20 cellular contexts compared by ENCODE assay signal in the genomic region with DNA sequence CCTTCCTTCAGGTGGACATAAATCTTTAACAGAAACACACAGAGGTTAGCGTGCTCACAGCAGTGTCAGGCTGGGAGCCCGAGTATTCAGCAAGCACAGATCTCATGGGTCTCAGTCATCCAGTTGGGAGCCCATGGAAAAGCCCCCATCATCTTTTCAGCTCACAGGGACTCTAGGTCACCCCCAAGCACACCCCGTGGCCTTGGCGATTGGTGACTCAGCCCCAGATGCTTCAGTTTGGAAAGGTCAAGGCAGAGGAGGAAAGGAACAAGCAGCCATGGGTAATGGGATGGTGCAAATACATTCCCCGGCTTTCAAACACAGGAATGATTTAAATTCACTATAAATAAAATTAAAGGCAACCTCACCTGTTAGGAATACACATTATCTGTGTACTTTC.
DNase-seq lines count a peak whose midpoint lies in the region; ATAC-seq, FAIRE-seq and TF ChIP-seq lines count a peak whose summit lies in the region.
"Had no signal": no experiment of that assay in that cellular context is flagged by ENCODE, and none has a peak within 500 bp of the region (broad histone marks: within the 10 kb centered on the region; RNA-seq: fewer than 3 reads in every experiment).

No MANE protein-coding gene starts in this region.

- no peak for FAIRE-seq in astrocyte (lab: Jason Lieb, UNC)
- FAIRE-seq: GM12878, GM19239, HepG2 had no signal

- no peaks in the 10 kb centered on the region for H3K36me3 ChIP-seq in astrocyte (ENCODE audit: insufficient read depth, low read length)

- H3K9me3 Mint-ChIP-seq in natural killer cell treated with Interleukin-12 subunit alpha and Interleukin-12 subunit beta and Interleukin-15 and Interleukin-18, amount 100 ng/mL, for 72 hours, result no peaks in the 10 kb centered on the region
- no peaks in the 10 kb centered on the region for H3K9me3 Mint-ChIP-seq in natural killer cell
- no peaks in the 10 kb centered on the region for H3K9me3 Mint-ChIP-seq in astrocyte (ENCODE audit: unreplicated experiment)
- peaks cover 9% of the 10 kb centered on the region for H3K9me3 Mint-ChIP-seq in glutamatergic neuron (ENCODE audit: unreplicated experiment)
- H3K9me3 Mint-ChIP-seq: CD8-positive, alpha-beta T cell; GM23338 had no signal

- H2AFZ ChIP-seq in astrocyte (ENCODE audit: low read depth, low read length), result no peak overlapping the region
- H2AFZ ChIP-seq: GM23338 had no signal

- no peak overlapping the region for H3K9ac ChIP-seq in astrocyte (ENCODE audit: low read length)
- H3K9ac ChIP-seq: BLaER1 treated with 17β-estradiol and CSF1 and Interleukin-3, amounts not matched to agents 10 nM and 100 nM had no signal

- no peak overlapping the region for H3K4me3 ChIP-seq in astrocyte (ENCODE audit: insufficient read depth, low read depth, low read length)
- H3K4me3 ChIP-seq: BLaER1 treated with 17β-estradiol and CSF1 and Interleukin-3, amounts not matched to agents 10 nM and 100 nM; GM12878; GM23338 had no signal

- TF ChIP-seq CTCF in natural killer cell (IDR thresholded peaks at IDR 0.05) (no peak), astrocyte (IDR thresholded peaks at IDR 0.05; ENCODE audit: insufficient read depth, low read depth, low read length) (no peak), glutamatergic neuron (IDR thresholded peaks at IDR 0.05; ENCODE audit: partially characterized antibody, unreplicated experiment) (no peak)

- H3K27me3 Mint-ChIP-seq in natural killer cell treated with Interleukin-12 subunit alpha and Interleukin-12 subunit beta and Interleukin-15 and Interleukin-18, amount 100 ng/mL, for 72 hours, result peaks cover 16 to 34% of the 10 kb centered on the region in 2 donors
- H3K27me3 Mint-ChIP-seq in natural killer cell (ENCODE audit: low read depth in 2 of 2) (peaks cover 0 to 22% of the 10 kb centered on the region in 2 donors), astrocyte (ENCODE audit: low read depth, unreplicated experiment) (no peaks in the 10 kb centered on the region), glutamatergic neuron (ENCODE audit: unreplicated experiment) (peaks cover 4% of the 10 kb centered on the region)

- intact Hi-C loops in natural killer cell (cut with micrococcal nuclease), result no loop called here

- H3K9me3 ChIP-seq in astrocyte (ENCODE audit: insufficient read depth, low read depth, low read length), result no peaks in the 10 kb centered on the region
- H3K9me3 ChIP-seq: BLaER1 treated with 17β-estradiol and CSF1 and Interleukin-3, amounts not matched to agents 10 nM and 100 nM had no signal

- H3K79me2 ChIP-seq in astrocyte (ENCODE audit: insufficient read depth, low read length), result no peaks in the 10 kb centered on the region

- no peak overlapping the region for H3K4me2 ChIP-seq in astrocyte (ENCODE audit: low read length)
- H3K4me2 ChIP-seq: GM23338 had no signal

- H3K27ac Mint-ChIP-seq in natural killer cell treated with Interleukin-12 subunit alpha and Interleukin-12 subunit beta and Interleukin-15 and Interleukin-18, amount 100 ng/mL, for 72 hours, result no peak overlapping the region
- H3K27ac Mint-ChIP-seq in natural killer cell (no peak overlapping the region), astrocyte (ENCODE audit: unreplicated experiment) (peak overlapping the region; percentile 66), glutamatergic neuron (ENCODE audit: unreplicated experiment) (peak overlapping the region; percentile 92)
- H3K27ac Mint-ChIP-seq: B cell; CD8-positive, alpha-beta T cell; HFFc6; IgD-negative memory B cell had no signal

- DNase-seq in natural killer cell treated with Interleukin-12 subunit alpha and Interleukin-12 subunit beta and Interleukin-15 and Interleukin-18, amount 100 ng/mL, for 72 hours (ENCODE audit: low spot score), result peak; percentile 44
- DNase-seq in natural killer cell (no peak), astrocyte (ENCODE audit: low read depth) (no peak), glutamatergic neuron (no peak)
- DNase-seq: Calu3; CD8-positive, alpha-beta T cell; DMS53; EL; H7; HFFc6 had no signal

- no peaks in the 10 kb centered on the region for H3K4me1 Mint-ChIP-seq in natural killer cell treated with Interleukin-12 subunit alpha and Interleukin-12 subunit beta and Interleukin-15 and Interleukin-18, amount 100 ng/mL, for 72 hours (ENCODE audit: low read depth in 2 of 2)
- H3K4me1 Mint-ChIP-seq in natural killer cell, result no peaks in the 10 kb centered on the region
- peaks cover 47% of the 10 kb centered on the region for H3K4me1 Mint-ChIP-seq in astrocyte (ENCODE audit: low read depth, unreplicated experiment)
- peaks cover 29% of the 10 kb centered on the region for H3K4me1 Mint-ChIP-seq in glutamatergic neuron (ENCODE audit: low read depth, unreplicated experiment)
- H3K4me1 Mint-ChIP-seq: B cell had no signal

- no peak overlapping the region for H3K4me3 Mint-ChIP-seq in natural killer cell treated with Interleukin-12 subunit alpha and Interleukin-12 subunit beta and Interleukin-15 and Interleukin-18, amount 100 ng/mL, for 72 hours
- H3K4me3 Mint-ChIP-seq in natural killer cell, result no peak overlapping the region
- no peak overlapping the region for H3K4me3 Mint-ChIP-seq in astrocyte (ENCODE audit: unreplicated experiment)
- H3K4me3 Mint-ChIP-seq in glutamatergic neuron (ENCODE audit: unreplicated experiment), result no peak overlapping the region
- H3K4me3 Mint-ChIP-seq: B cell; CD8-positive, alpha-beta T cell; GM23338; HFFc6; IgD-negative memory B cell had no signal

- H4K20me1 ChIP-seq in astrocyte (ENCODE audit: insufficient read depth, low read length), result no peaks in the 10 kb centered on the region

- no peaks in the 10 kb centered on the region for H3K27me3 ChIP-seq in astrocyte (ENCODE audit: insufficient read depth, low read length)

- no peak for ATAC-seq in natural killer cell treated with Interleukin-12 subunit alpha and Interleukin-12 subunit beta and Interleukin-15 and Interleukin-18, amount 100 ng/mL, for 72 hours
- ATAC-seq in natural killer cell (no peak), HG03521 (IDR thresholded peaks at IDR 0.05; ENCODE audit: unreplicated experiment) (no peak), GM21529 (IDR thresholded peaks at IDR 0.05; ENCODE audit: unreplicated experiment) (no peak)
- ATAC-seq: CD8-positive, alpha-beta T cell; GM12878; GM23338; HCT116; HepG2 had no signal

- H3K36me3 Mint-ChIP-seq in natural killer cell treated with Interleukin-12 subunit alpha and Interleukin-12 subunit beta and Interleukin-15 and Interleukin-18, amount 100 ng/mL, for 72 hours, result no peaks in the 10 kb centered on the region
- no peaks in the 10 kb centered on the region for H3K36me3 Mint-ChIP-seq in natural killer cell
- H3K36me3 Mint-ChIP-seq in astrocyte (ENCODE audit: low read depth, unreplicated experiment), result peaks cover 22% of the 10 kb centered on the region
- peaks cover 8% of the 10 kb centered on the region for H3K36me3 Mint-ChIP-seq in glutamatergic neuron (ENCODE audit: unreplicated experiment)
- H3K36me3 Mint-ChIP-seq: CD8-positive, alpha-beta T cell had no signal

- H3K4me1 ChIP-seq in astrocyte (ENCODE audit: insufficient read depth, low read length), result no peaks in the 10 kb centered on the region

- no peak overlapping the region for H3K27ac ChIP-seq in astrocyte (ENCODE audit: low read depth, low read length)
- H3K27ac ChIP-seq: BLaER1 treated with 17β-estradiol and CSF1 and Interleukin-3, amounts not matched to agents 10 nM and 100 nM had no signal

Comparison
In these comparisons a context has a peak if more than half of its experiments do, and no peak if none do; other contexts are left out.
1. H3K27ac Mint-ChIP-seq: peak in astrocyte (single experiment) and glutamatergic neuron (single experiment); none in natural killer cell treated with Interleukin-12 subunit alpha and Interleukin-12 subunit beta and Interleukin-15 and Interleukin-18, amount 100 ng/mL, for 72 hours (0 of 2) and natural killer cell (0 of 2).